2 cellular contexts compared by ENCODE assay signal in genomic region chr14:90808759-90809529, GRCh38.
A peak's percentile ranks its signal among the peaks of the same experiment; 100 is the strongest.
TF ChIP-seq lines count a peak whose summit lies in the region.

No MANE protein-coding gene starts in this region.

TF ChIP-seq in K562, 482 proteins besides CTCF, POLR2A, EP300 and RAD21:
- TF ChIP-seq ZNF24 (IDR thresholded peaks at IDR 0.05), result no peak
- peak; percentile 48; the same call in 1 of the 2 replicates for TF ChIP-seq ZBTB33 (CRISPR knock-in tag; IDR thresholded peaks at IDR 0.05)
- TF ChIP-seq RBFOX2 (IDR thresholded peaks at IDR 0.05; ENCODE audit: low read depth, low read length), result 0 out of 2 replicates have a peak, but pooled peaks have one; percentile 18
- TF ChIP-seq FOS (IDR thresholded peaks at IDR 0.05; ENCODE audit: extremely low read depth, insufficient read length), result peak; percentile 21
- TF ChIP-seq KLF6 (CRISPR knock-in tag; IDR thresholded peaks at IDR 0.05; ENCODE audit: borderline replicate concordance), result no peak
- peak; percentile 39 for TF ChIP-seq RBM25 (IDR thresholded peaks at IDR 0.05; ENCODE audit: low read depth, low read length, severe bottlenecking)
- TF ChIP-seq ZBTB2 (IDR thresholded peaks at IDR 0.05), result no peak
- TF ChIP-seq ASH1L (IDR thresholded peaks at IDR 0.05; ENCODE audit: borderline replicate concordance, low read depth, partially characterized antibody), result peak; percentile 31
- TF ChIP-seq USF2 (CRISPR knock-in tag; IDR thresholded peaks at IDR 0.05), result peak; percentile 12; the same call in 1 of the 2 replicates
- 0 out of 2 replicates have a peak, but pooled peaks have one; percentile 60 for TF ChIP-seq ZNF592 (IDR thresholded peaks at IDR 0.05)
- no peak for TF ChIP-seq ELK3 (CRISPR knock-in tag; IDR thresholded peaks at IDR 0.05)
- TF ChIP-seq NFYB (IDR thresholded peaks at IDR 0.05; ENCODE audit: extremely low read depth, insufficient read length), result peak; percentile 78
TF ChIP-seq in K562: peak in this region for 8.

TF ChIP-seq in HepG2, 621 proteins besides CTCF, POLR2A, EP300 and RAD21:
- peak; percentile 36; the same call in 1 of the 2 replicates for TF ChIP-seq NFYB (CRISPR knock-in tag; IDR thresholded peaks at IDR 0.05)
- TF ChIP-seq ZNF562 (CRISPR knock-in tag; IDR thresholded peaks at IDR 0.05; ENCODE audit: borderline replicate concordance), result no peak
